ENCODE assay signal across 8 cellular contexts in genomic region chr1:9293512-9294439, GRCh38. TPM values are rescaled to one million over a fixed set of nuclear protein-coding genes. Genes with fewer than 3 reads are reported as not detected.
A peak's percentile ranks its signal among the peaks of the same experiment; 100 is the strongest.
DNase-seq lines count a peak whose midpoint lies in the region; ATAC-seq, FAIRE-seq and TF ChIP-seq lines count a peak whose summit lies in the region.

No MANE protein-coding gene starts in this region.

- H3K9me3 Mint-ChIP-seq in type B pancreatic cell, result peaks cover 4% of the 10 kb centered on the region

- TF ChIP-seq RAD21 in K562 (CRISPR knock-in tag; conservative IDR thresholded peaks at IDR 0.05 in 1 of 2, IDR thresholded peaks at IDR 0.05 in 1 of 2), result no peak

- ATAC-seq in Right ventricle myocardium superior (ENCODE audit: poor library complexity) (no peak), RWPE2 (ENCODE audit: low read depth) (0 out of 3 replicates have a peak, but pooled peaks have one; percentile 1), K562 (peak; percentile 49)

- no peaks in the 10 kb centered on the region for H3K79me2 ChIP-seq in K562 (ENCODE audit: control insufficient read depth, insufficient read depth, low read length)

- peaks cover 36% of the 10 kb centered on the region for H3K4me1 Mint-ChIP-seq in type B pancreatic cell (ENCODE audit: unreplicated experiment)

- DNase-seq in cardiac muscle cell (ENCODE audit: low read depth in 1 of 2, low spot score in 1 of 2) (peak in 1 of 2 donors; percentile 42), Right ventricle myocardium superior (no peak), RWPE2 (ENCODE audit: low spot score) (no peak), K562 (ENCODE audit: extremely low read depth in 1 of 4, low spot score in 3 of 4) (peak in 3 of 4 experiments; percentile 41 to 61 (median 61)), left kidney (ENCODE audit: low read depth, low spot score) (peak; percentile 59), NCI-H446 treated with DMSO at 0.1 percent for 48 hours (lab: John Stamatoyannopoulos, UW) (no peak), type B pancreatic cell (ENCODE audit: extremely low spot score, unreplicated experiment) (no peak)

- TF ChIP-seq EP300 in K562 (IDR thresholded peaks at IDR 0.05; ENCODE audit: low read length), result no peak

- H3K36me3 ChIP-seq in cardiac muscle cell, result no peaks in the 10 kb centered on the region
- H3K36me3 ChIP-seq in RWPE2 (ENCODE audit: low read depth), result no peaks in the 10 kb centered on the region
- no peaks in the 10 kb centered on the region for H3K36me3 ChIP-seq in K562 (ENCODE audit: control insufficient read depth, insufficient read depth, low read length)
- no peaks in the 10 kb centered on the region for H3K36me3 ChIP-seq in stomach smooth muscle (ENCODE audit: control insufficient read depth in 2 of 2, insufficient read depth in 2 of 2, low read length in 2 of 2)

- CTCF ChIA-PET in K562 (lab: Yijun Ruan, JAX; ENCODE audit: low intra/inter-chr PET ratio), result interaction anchor here (1.3 to 6.2 kb wide), 2 partner anchors 162 to 197 kb away, joined by 3 to 57 read pairs; no protein-coding TSS in a partner anchor

- POLR2A ChIA-PET in K562 (lab: Yijun Ruan, JAX), result no interaction called here

- in situ Hi-C loops in K562 (cut with MboI), result no loop called here

- H3K27me3 Mint-ChIP-seq in type B pancreatic cell, result no peaks in the 10 kb centered on the region

- H3K9ac ChIP-seq in K562 (ENCODE audit: insufficient read depth in 1 of 2, low read depth in 2 of 2, low read length in 2 of 2) (peak overlapping the region in 1 of 2 experiments; percentile 81; a peak in 1 of 4 replicates), stomach smooth muscle (ENCODE audit: low read length in 2 of 2) (peak overlapping the region; percentile 82 to 89)

- WGBS in K562 (ENCODE audit: insufficient coverage, low coverage, missing lambda C conversion rate), result 5% methylated on average over 25 of the region's 45 CpGs

- H3K9me3 ChIP-seq in cardiac muscle cell (ENCODE audit: low read depth), result no peaks in the 10 kb centered on the region
- peaks cover 1% of the 10 kb centered on the region for H3K9me3 ChIP-seq in RWPE2 (ENCODE audit: severe bottlenecking)
- peaks cover 2% of the 10 kb centered on the region; the same call in 1 of the 2 replicates for H3K9me3 ChIP-seq in K562 (replicated peaks; ENCODE audit: control insufficient read depth, insufficient read depth, low read depth, low read length)
- H3K9me3 ChIP-seq in stomach smooth muscle (ENCODE audit: control insufficient read depth in 2 of 2, low read length in 2 of 2), result no peaks in the 10 kb centered on the region

- TF ChIP-seq CTCF in cardiac muscle cell (IDR thresholded peaks at IDR 0.05; ENCODE audit: low read depth, low read length) (no peak), RWPE2 (IDR thresholded peaks at IDR 0.05; ENCODE audit: poor library complexity, severe bottlenecking) (no peak), K562 (IDR thresholded peaks at IDR 0.05 in 2 of 3, conservative IDR thresholded peaks at IDR 0.05 in 1 of 3; ENCODE audit: insufficient read depth in 2 of 3, low read depth in 1 of 3, low read length in 3 of 3) (no peak), type B pancreatic cell (conservative IDR thresholded peaks at IDR 0.05) (no peak)

- H3K4me3 Mint-ChIP-seq in type B pancreatic cell, result no peak overlapping the region

- H4K20me1 ChIP-seq in K562 (replicated peaks; ENCODE audit: control insufficient read depth, insufficient read depth, low read length), result 0 out of 2 replicates have a peak, but pooled peaks cover 12% of the 10 kb centered on the region

- H3K36me3 Mint-ChIP-seq in type B pancreatic cell, result peaks cover 4% of the 10 kb centered on the region

- H3K27me3 ChIP-seq in cardiac muscle cell, result no peaks in the 10 kb centered on the region
- H3K27me3 ChIP-seq in RWPE2 (ENCODE audit: insufficient read depth, poor library complexity, severe bottlenecking), result no peaks in the 10 kb centered on the region
- peaks cover 26 to 52% of the 10 kb centered on the region in 2 experiments for H3K27me3 ChIP-seq in K562 (ENCODE audit: control insufficient read depth in 2 of 2, insufficient read depth in 2 of 2, low read length in 2 of 2)
- no peaks in the 10 kb centered on the region for H3K27me3 ChIP-seq in stomach smooth muscle (ENCODE audit: control insufficient read depth in 1 of 2, insufficient read depth in 2 of 2, low read length in 2 of 2)

- intact Hi-C loops in Right ventricle myocardium superior (cut with DNase I) (no loop called here), K562 (cut with micrococcal nuclease) (no loop called here)

- TF ChIP-seq POLR2A in K562 (conservative IDR thresholded peaks at IDR 0.05), result no peak

- peak; percentile 48 for FAIRE-seq in K562 (lab: Jason Lieb, UNC)

- peak overlapping the region; percentile 29; the same call in 1 of the 2 replicates for H2AFZ ChIP-seq in K562 (ENCODE audit: low read depth, low read length)

- H3K27ac ChIP-seq in cardiac muscle cell (no peak overlapping the region), RWPE2 (ENCODE audit: poor library complexity, severe bottlenecking) (peak overlapping the region; percentile 67), K562 (ENCODE audit: extremely low read depth, low read depth, low read length) (no peak overlapping the region), stomach smooth muscle (ENCODE audit: low read length) (peak overlapping the region; percentile 62)

- H3K27ac Mint-ChIP-seq in type B pancreatic cell, result no peak overlapping the region

- H3K4me1 ChIP-seq in cardiac muscle cell (ENCODE audit: low read depth) (no peaks in the 10 kb centered on the region), RWPE2 (ENCODE audit: insufficient read depth, poor library complexity, severe bottlenecking) (peaks cover 19% of the 10 kb centered on the region), K562 (replicated peaks in 1 of 2; ENCODE audit: control insufficient read depth in 2 of 2, insufficient read depth in 2 of 2, low read length in 2 of 2) (peaks cover 3 to 20% of the 10 kb centered on the region in 2 experiments; a peak in 3 of 5 replicates), stomach smooth muscle (ENCODE audit: control insufficient read depth, insufficient read depth, low read length) (peaks cover 50% of the 10 kb centered on the region)

- BruUV-seq in K562 (replicated peaks; lab: Mats Ljungman, UMichigan), result no TSS peak

- H3K4me3 ChIP-seq in cardiac muscle cell, result peak overlapping the region; percentile 42
- peak overlapping the region; percentile 91 for H3K4me3 ChIP-seq in RWPE2 (ENCODE audit: severe bottlenecking)
- H3K4me3 ChIP-seq in K562, result peak overlapping the region; percentile 34
- H3K4me3 ChIP-seq in stomach smooth muscle (ENCODE audit: low read length in 2 of 2), result peak overlapping the region; percentile 96 to 97

- no peaks in the 10 kb centered on the region for H3K9me1 ChIP-seq in K562 (ENCODE audit: control insufficient read depth, insufficient read depth, low read length)

- peak overlapping the region; percentile 66 for H3K4me2 ChIP-seq in K562 (ENCODE audit: insufficient read depth, low read length)

TF ChIP-seq in K562, 482 proteins besides CTCF, POLR2A, EP300 and RAD21 (continues in another document):
- TF ChIP-seq EHMT2 (IDR thresholded peaks at IDR 0.05) (peak; percentile 64; the same call in 1 of the 2 replicates), SUPT5H (IDR thresholded peaks at IDR 0.05) (peak; percentile 28; the same call in 1 of the 2 replicates)

RNA-seq across cellular contexts. Expression of gene SPSB1, which starts 1.1 kb away (rescaled TPM):
- 2.7 and 5.4 TPM in 2 replicates for total RNA-seq in cardiac muscle cell
- polyA plus RNA-seq in cardiac muscle cell, result 3.2 and 4.6 TPM in 2 replicates
- 13.0 TPM for total RNA-seq in Right ventricle myocardium superior
- total RNA-seq in K562 (2011; cell fraction: chromatin; rRNA removed; ENCODE audit: low replicate concordance), result not detected in 2 replicates
- total RNA-seq in K562 (2011; cell fraction: nucleolus; rRNA removed), result 0.33 TPM in 1 of 2 replicates, not detected in the other
- not detected in 2 replicates for total RNA-seq in K562 (2011; cell fraction: nucleoplasm; rRNA removed)
- total RNA-seq in K562 (2014; rRNA removed), result 0.08 TPM in 1 of 2 replicates, not detected in the other
- total RNA-seq in K562 (2014; rRNA removed; fragmentation: Illumina TruSeq; extraction: Trizol), result not detected in 2 replicates
- 0.08 TPM in 1 of 2 replicates, not detected in the other for total RNA-seq in K562 (2015; rRNA removed; fragmentation: Illumina TruSeq; extraction: Trizol)
- 0.22 and 0.35 TPM in 2 replicates for total RNA-seq in K562 (2021)
- polyA plus RNA-seq in K562 (2011; rRNA removed), result 0.09 and 0.14 TPM in 2 replicates
- polyA plus RNA-seq in K562 (2011; cell fraction: cytosol; rRNA removed), result 0.04 and 0.15 TPM in 2 replicates
- polyA plus RNA-seq in K562 (2011; cell fraction: nucleus; rRNA removed), result 0.17 TPM in 1 of 2 replicates, not detected in the other
- polyA plus RNA-seq in K562 (2012), result 0.09 and 0.10 TPM in 2 replicates
- 0.22 TPM in 1 of 2 replicates, not detected in the other for polyA plus RNA-seq in K562 (2014; fragmentation: Illumina TruSeq; extraction: Trizol)
- under 1 TPM in 1 of 2 experiments, not detected in 1; 0.06 TPM for polyA plus RNA-seq in K562 (2014; fragmentation: Nextera tagmentation; extraction: Ambion mirVana)
- polyA plus RNA-seq in K562 (2014; rRNA removed), result 0.65 TPM in 1 of 2 replicates, not detected in the other
- polyA minus RNA-seq in K562 (2011; rRNA and poly(A)+ RNA removed), result 0.12 TPM in 1 of 2 replicates, not detected in the other
- polyA minus RNA-seq in K562 (2011; cell fraction: cytosol; rRNA and poly(A)+ RNA removed), result 0.55 TPM in 1 of 2 replicates, not detected in the other
- 0.11 TPM in 1 of 2 replicates, not detected in the other for polyA minus RNA-seq in K562 (2011; cell fraction: nucleus; rRNA and poly(A)+ RNA removed)
- 5.6 and 17.4 TPM in 2 replicates for total RNA-seq in type B pancreatic cell (ENCODE audit: low replicate concordance)

RNA-seq across cellular contexts. Expression of gene H6PD, which starts 59.2 kb away (rescaled TPM):
- 29.8 and 41.4 TPM in 2 replicates for total RNA-seq in cardiac muscle cell
- 13.7 and 20.1 TPM in 2 replicates for polyA plus RNA-seq in cardiac muscle cell
- total RNA-seq in Right ventricle myocardium superior, result 20.9 TPM
- total RNA-seq in K562 (2011; cell fraction: chromatin; rRNA removed; ENCODE audit: low replicate concordance), result 1.6 and 4.4 TPM in 2 replicates
- 3.2 and 3.8 TPM in 2 replicates for total RNA-seq in K562 (2011; cell fraction: nucleolus; rRNA removed)
- 3.3 and 3.5 TPM in 2 replicates for total RNA-seq in K562 (2011; cell fraction: nucleoplasm; rRNA removed)
- 1.0 and 1.5 TPM in 2 replicates for total RNA-seq in K562 (2014; rRNA removed)
- total RNA-seq in K562 (2014; rRNA removed; fragmentation: Illumina TruSeq; extraction: Trizol), result 0.84 and 1.2 TPM in 2 replicates
- total RNA-seq in K562 (2015; rRNA removed; fragmentation: Illumina TruSeq; extraction: Trizol), result 1.5 and 1.7 TPM in 2 replicates
- 1.8 and 2.5 TPM in 2 replicates for total RNA-seq in K562 (2021)
- 0.82 and 1.9 TPM in 2 replicates for polyA plus RNA-seq in K562 (2011; rRNA removed)
- 1.4 and 1.8 TPM in 2 replicates for polyA plus RNA-seq in K562 (2011; cell fraction: cytosol; rRNA removed)
- 1.7 and 1.8 TPM in 2 replicates for polyA plus RNA-seq in K562 (2011; cell fraction: nucleus; rRNA removed)
- polyA plus RNA-seq in K562 (2012), result 1.5 and 6.3 TPM in 2 replicates
- 0.95 and 1.1 TPM in 2 replicates for polyA plus RNA-seq in K562 (2014; fragmentation: Illumina TruSeq; extraction: Trizol)
- under 1 TPM; 0.04 to 0.08 TPM for polyA plus RNA-seq in K562 (2014; fragmentation: Nextera tagmentation; extraction: Ambion mirVana)
- polyA plus RNA-seq in K562 (2014; rRNA removed), result 1.1 and 1.2 TPM in 2 replicates
- polyA minus RNA-seq in K562 (2011; rRNA and poly(A)+ RNA removed), result 0.95 and 1.0 TPM in 2 replicates
- polyA minus RNA-seq in K562 (2011; cell fraction: cytosol; rRNA and poly(A)+ RNA removed), result 1.7 and 2.8 TPM in 2 replicates
- polyA minus RNA-seq in K562 (2011; cell fraction: nucleus; rRNA and poly(A)+ RNA removed), result 0.81 and 1.00 TPM in 2 replicates
- 18.7 and 26.1 TPM in 2 replicates for total RNA-seq in type B pancreatic cell (ENCODE audit: low replicate concordance)

Comparison
In these comparisons a context has a peak if more than half of its experiments do, and no peak if none do; other contexts are left out.
1. DNase-seq: peak in K562 (3 of 4) and left kidney (single experiment); none in Right ventricle myocardium superior (single experiment), RWPE2 (single experiment), NCI-H446 treated with DMSO at 0.1 percent for 48 hours (single experiment) and type B pancreatic cell (single experiment).
2. H3K27ac ChIP-seq: peak in RWPE2 (single experiment) and stomach smooth muscle (single experiment); none in cardiac muscle cell (single experiment) and K562 (single experiment).
3. H3K4me3 ChIP-seq: peak in every context shown above with its lines; median percentile 96 in stomach smooth muscle; 91 in RWPE2; 42 in cardiac muscle cell; 34 in K562.